ENCODE assay signal across 1 cellular context in the genomic region with DNA sequence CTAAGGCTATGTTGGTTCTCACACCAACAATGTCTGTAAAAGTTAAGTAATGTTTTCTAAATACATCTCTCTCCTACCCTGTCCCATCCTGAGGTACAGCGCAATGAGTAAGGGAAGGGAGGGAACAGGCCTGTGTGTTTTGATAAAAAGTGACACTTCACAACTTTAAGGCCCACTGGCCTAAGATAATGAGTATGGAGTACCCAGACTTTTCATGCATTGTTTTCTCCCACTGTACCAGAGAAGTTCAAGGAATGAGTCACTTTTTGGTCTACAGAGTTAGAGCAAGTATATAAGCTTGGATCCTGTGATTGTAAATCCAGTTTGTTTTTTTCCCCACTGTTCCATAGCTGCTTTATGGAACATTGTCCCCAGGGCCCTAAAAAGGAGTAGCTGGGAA.
TF ChIP-seq lines count a peak whose summit lies in the region.

No MANE protein-coding gene starts in this region.

TF ChIP-seq in HEK293, 187 proteins besides CTCF, POLR2A, EP300 and RAD21 (continued from another document):
- TF ChIP-seq KLF10 (tag by site-specific recombination; IDR thresholded peaks at IDR 0.05): no peak
- TF ChIP-seq, protein P1, sequence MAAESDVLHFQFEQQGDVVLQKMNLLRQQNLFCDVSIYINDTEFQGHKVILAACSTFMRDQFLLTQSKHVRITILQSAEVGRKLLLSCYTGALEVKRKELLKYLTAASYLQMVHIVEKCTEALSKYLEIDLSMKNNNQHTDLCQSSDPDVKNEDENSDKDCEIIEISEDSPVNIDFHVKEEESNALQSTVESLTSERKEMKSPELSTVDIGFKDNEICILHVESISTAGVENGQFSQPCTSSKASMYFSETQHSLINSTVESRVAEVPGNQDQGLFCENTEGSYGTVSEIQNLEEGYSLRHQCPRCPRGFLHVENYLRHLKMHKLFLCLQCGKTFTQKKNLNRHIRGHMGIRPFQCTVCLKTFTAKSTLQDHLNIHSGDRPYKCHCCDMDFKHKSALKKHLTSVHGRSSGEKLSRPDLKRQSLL (tag by site-specific recombination; IDR thresholded peaks at IDR 0.05): no peak
- TF ChIP-seq ZNF214 (tag by site-specific recombination; IDR thresholded peaks at IDR 0.05; ENCODE audit: borderline replicate concordance): no peak
